ENCODE assay signal across 1 cellular context in the genomic region with DNA sequence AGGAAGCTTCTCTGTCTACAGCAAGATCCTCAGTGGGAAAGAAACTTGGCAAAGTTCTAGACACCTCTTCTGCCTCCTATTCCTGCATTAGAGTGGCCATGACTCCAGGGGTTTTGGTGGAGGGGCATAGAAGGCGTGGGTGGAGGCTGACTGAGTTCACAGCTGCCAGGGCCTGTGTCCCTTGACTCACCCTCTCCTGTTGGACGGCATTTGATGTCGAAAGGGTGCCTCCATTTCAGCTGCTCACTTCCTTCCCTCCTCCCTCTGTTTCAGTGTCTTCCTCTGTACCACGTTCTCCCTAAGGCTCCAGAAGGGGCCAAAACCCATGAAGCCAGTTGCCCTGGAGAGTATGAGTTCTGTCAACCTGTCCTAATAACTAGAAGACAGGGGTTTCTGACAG.
TF ChIP-seq lines count a peak whose summit lies in the region.

No MANE protein-coding gene starts in this region.

TF ChIP-seq in WTC11, 78 proteins besides CTCF, POLR2A, EP300 and RAD21:
- TF ChIP-seq, protein P1, sequence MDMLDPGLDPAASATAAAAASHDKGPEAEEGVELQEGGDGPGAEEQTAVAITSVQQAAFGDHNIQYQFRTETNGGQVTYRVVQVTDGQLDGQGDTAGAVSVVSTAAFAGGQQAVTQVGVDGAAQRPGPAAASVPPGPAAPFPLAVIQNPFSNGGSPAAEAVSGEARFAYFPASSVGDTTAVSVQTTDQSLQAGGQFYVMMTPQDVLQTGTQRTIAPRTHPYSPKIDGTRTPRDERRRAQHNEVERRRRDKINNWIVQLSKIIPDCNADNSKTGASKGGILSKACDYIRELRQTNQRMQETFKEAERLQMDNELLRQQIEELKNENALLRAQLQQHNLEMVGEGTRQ (CRISPR knock-in tag; IDR thresholded peaks at IDR 0.05): no peak
- TF ChIP-seq MXD4 (CRISPR knock-in tag; IDR thresholded peaks at IDR 0.05; ENCODE audit: borderline replicate concordance) (no peak), OVOL2 (CRISPR knock-in tag; IDR thresholded peaks at IDR 0.05; ENCODE audit: borderline replicate concordance) (no peak), EMX1 (CRISPR knock-in tag; IDR thresholded peaks at IDR 0.05) (no peak), SOX15 (CRISPR knock-in tag; IDR thresholded peaks at IDR 0.05) (no peak), RELA (CRISPR knock-in tag; IDR thresholded peaks at IDR 0.05; ENCODE audit: borderline replicate concordance) (no peak), ZNF317 (CRISPR knock-in tag; IDR thresholded peaks at IDR 0.05; ENCODE audit: borderline replicate concordance, low read depth) (no peak), CREM (CRISPR knock-in tag; IDR thresholded peaks at IDR 0.05) (no peak), SMAD3 (CRISPR knock-in tag; IDR thresholded peaks at IDR 0.05; ENCODE audit: borderline replicate concordance) (no peak), ZNF671 (CRISPR knock-in tag; IDR thresholded peaks at IDR 0.05) (no peak)
- TF ChIP-seq, protein P2, sequence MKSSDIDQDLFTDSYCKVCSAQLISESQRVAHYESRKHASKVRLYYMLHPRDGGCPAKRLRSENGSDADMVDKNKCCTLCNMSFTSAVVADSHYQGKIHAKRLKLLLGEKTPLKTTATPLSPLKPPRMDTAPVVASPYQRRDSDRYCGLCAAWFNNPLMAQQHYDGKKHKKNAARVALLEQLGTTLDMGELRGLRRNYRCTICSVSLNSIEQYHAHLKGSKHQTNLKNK (CRISPR knock-in tag; IDR thresholded peaks at IDR 0.05): no peak
- TF ChIP-seq, protein P3, sequence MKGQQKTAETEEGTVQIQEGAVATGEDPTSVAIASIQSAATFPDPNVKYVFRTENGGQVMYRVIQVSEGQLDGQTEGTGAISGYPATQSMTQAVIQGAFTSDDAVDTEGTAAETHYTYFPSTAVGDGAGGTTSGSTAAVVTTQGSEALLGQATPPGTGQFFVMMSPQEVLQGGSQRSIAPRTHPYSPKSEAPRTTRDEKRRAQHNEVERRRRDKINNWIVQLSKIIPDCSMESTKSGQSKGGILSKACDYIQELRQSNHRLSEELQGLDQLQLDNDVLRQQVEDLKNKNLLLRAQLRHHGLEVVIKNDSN (CRISPR knock-in tag; IDR thresholded peaks at IDR 0.05): no peak
- TF ChIP-seq, protein P4, sequence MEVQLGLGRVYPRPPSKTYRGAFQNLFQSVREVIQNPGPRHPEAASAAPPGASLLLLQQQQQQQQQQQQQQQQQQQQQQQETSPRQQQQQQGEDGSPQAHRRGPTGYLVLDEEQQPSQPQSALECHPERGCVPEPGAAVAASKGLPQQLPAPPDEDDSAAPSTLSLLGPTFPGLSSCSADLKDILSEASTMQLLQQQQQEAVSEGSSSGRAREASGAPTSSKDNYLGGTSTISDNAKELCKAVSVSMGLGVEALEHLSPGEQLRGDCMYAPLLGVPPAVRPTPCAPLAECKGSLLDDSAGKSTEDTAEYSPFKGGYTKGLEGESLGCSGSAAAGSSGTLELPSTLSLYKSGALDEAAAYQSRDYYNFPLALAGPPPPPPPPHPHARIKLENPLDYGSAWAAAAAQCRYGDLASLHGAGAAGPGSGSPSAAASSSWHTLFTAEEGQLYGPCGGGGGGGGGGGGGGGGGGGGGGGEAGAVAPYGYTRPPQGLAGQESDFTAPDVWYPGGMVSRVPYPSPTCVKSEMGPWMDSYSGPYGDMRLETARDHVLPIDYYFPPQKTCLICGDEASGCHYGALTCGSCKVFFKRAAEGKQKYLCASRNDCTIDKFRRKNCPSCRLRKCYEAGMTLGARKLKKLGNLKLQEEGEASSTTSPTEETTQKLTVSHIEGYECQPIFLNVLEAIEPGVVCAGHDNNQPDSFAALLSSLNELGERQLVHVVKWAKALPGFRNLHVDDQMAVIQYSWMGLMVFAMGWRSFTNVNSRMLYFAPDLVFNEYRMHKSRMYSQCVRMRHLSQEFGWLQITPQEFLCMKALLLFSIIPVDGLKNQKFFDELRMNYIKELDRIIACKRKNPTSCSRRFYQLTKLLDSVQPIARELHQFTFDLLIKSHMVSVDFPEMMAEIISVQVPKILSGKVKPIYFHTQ (CRISPR knock-in tag; IDR thresholded peaks at IDR 0.05): no peak
- TF ChIP-seq, protein P5, sequence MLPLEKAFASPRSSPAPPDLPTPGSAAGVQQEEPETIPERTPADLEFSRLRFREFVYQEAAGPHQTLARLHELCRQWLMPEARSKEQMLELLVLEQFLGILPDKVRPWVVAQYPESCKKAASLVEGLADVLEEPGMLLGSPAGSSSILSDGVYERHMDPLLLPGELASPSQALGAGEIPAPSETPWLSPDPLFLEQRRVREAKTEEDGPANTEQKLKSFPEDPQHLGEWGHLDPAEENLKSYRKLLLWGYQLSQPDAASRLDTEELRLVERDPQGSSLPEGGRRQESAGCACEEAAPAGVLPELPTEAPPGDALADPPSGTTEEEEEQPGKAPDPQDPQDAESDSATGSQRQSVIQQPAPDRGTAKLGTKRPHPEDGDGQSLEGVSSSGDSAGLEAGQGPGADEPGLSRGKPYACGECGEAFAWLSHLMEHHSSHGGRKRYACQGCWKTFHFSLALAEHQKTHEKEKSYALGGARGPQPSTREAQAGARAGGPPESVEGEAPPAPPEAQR (CRISPR knock-in tag; IDR thresholded peaks at IDR 0.05): no peak
